1 cellular context compared by ENCODE assay signal in genomic region chr17:41629826-41630670, GRCh38.
TF ChIP-seq lines count a peak whose summit lies in the region.

No MANE protein-coding gene starts in this region.

TF ChIP-seq in K562, 482 proteins besides CTCF, POLR2A, EP300 and RAD21 (continued from another document):
- TF ChIP-seq ZBTB11 (CRISPR knock-in tag; IDR thresholded peaks at IDR 0.05) (no peak), HSF4 (CRISPR knock-in tag; IDR thresholded peaks at IDR 0.05; ENCODE audit: borderline replicate concordance) (no peak), ESRRA (IDR thresholded peaks at IDR 0.05; ENCODE audit: borderline replicate concordance, low read depth) (no peak), SRF (CRISPR knock-in tag; IDR thresholded peaks at IDR 0.05) (no peak), BCL6 (CRISPR knock-in tag; IDR thresholded peaks at IDR 0.05) (no peak), SRSF1 (IDR thresholded peaks at IDR 0.05; ENCODE audit: low read depth, low read length) (no peak), TFAP4 (CRISPR knock-in tag; IDR thresholded peaks at IDR 0.05; ENCODE audit: borderline replicate concordance) (peak; percentile 64), SNIP1 (IDR thresholded peaks at IDR 0.05; ENCODE audit: low read depth) (no peak), SLC30A9 (CRISPR knock-in tag; IDR thresholded peaks at IDR 0.05) (no peak), ARID2 (IDR thresholded peaks at IDR 0.05) (no peak), ATF2 (CRISPR knock-in tag; IDR thresholded peaks at IDR 0.05) (no peak), CHCHD3 (CRISPR knock-in tag; IDR thresholded peaks at IDR 0.05) (no peak)
